10 cellular contexts compared by ENCODE assay signal in the genomic region with DNA sequence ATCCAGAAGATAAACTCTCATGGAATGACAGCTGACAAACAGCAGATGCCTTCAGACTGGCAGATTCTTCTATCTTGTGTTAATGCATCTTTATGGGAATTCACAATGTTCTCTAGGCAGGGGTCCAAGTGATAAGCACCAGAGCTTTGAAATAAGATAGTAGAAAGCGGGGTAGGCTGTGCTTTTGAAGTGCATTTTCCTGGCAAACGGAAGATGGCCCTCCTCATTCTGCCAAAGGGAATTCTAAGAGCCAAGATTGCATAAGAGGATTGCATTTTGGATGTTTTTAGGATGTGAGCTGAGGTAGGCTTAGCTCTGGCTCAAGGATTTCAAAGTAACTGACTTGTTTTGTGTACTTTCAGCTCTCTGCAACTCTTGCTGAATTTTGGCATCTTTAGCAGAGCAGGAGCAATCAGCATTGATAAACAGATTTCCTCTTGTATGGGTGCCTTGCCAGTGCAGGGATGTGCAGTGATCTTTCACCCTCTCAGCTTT.
DNase-seq lines count a peak whose midpoint lies in the region; ATAC-seq and TF ChIP-seq lines count a peak whose summit lies in the region.
"Had no signal": no experiment of that assay in that cellular context is flagged by ENCODE, and none has a peak within 500 bp of the region (broad histone marks: within the 10 kb centered on the region; RNA-seq: fewer than 3 reads in every experiment).

No MANE protein-coding gene starts in this region.

- WGBS in GM23248 (ENCODE audit: low coverage in 1 of 2, low lambda C conversion rate in 2 of 2, missing lambda C conversion rate in 2 of 2), 2 experiments: 20 to 31% methylated on average over 2 of the region's 2 CpGs
- 18% methylated on average over 2 of the region's 2 CpGs for WGBS in right cardiac atrium

- H3K4me3 ChIP-seq in GM23248 (no peak overlapping the region), ascending aorta (no peak overlapping the region), right cardiac atrium (ENCODE audit: low read length) (no peak overlapping the region), subcutaneous abdominal adipose tissue (ENCODE audit: low read depth in 1 of 5, low read length in 5 of 5) (no peak overlapping the region)

- no peaks in the 10 kb centered on the region for H4K20me1 ChIP-seq in GM23248 (ENCODE audit: insufficient read depth)

- peaks cover 29% of the 10 kb centered on the region for H3F3A ChIP-seq in GM23248 (ENCODE audit: insufficient read depth)

- H3K27ac ChIP-seq in GM23248 (no peak overlapping the region), ascending aorta (peak overlapping the region; percentile 52 to 64), right cardiac atrium (ENCODE audit: low read length) (peak overlapping the region; percentile 25), subcutaneous abdominal adipose tissue (ENCODE audit: low read depth, low read length) (peak overlapping the region; percentile 75)

- intact Hi-C loops in ascending aorta (cut with DNase I): loop anchor here (5.0 kb wide), 1 partner anchor 44 kb away; no protein-coding TSS in a partner anchor
- intact Hi-C loops in right cardiac atrium (cut with DNase I): loop anchor here in 1 of 4 donors (10.0 kb wide), 1 partner anchor 571 kb away; no protein-coding TSS in a partner anchor

- H3K36me3 ChIP-seq in GM23248 (ENCODE audit: low read depth) (no peaks in the 10 kb centered on the region), ascending aorta (no peaks in the 10 kb centered on the region), subcutaneous abdominal adipose tissue (ENCODE audit: control insufficient read depth in 5 of 5, insufficient read depth in 5 of 5, low read length in 5 of 5) (no peaks in the 10 kb centered on the region)

- no peak for TF ChIP-seq CTCF in ascending aorta (IDR thresholded peaks at IDR 0.05)

- H3K4me2 ChIP-seq in GM23248 (ENCODE audit: unreplicated experiment): peak overlapping the region; percentile 2

- H3K9me2 ChIP-seq in GM23248 (ENCODE audit: insufficient read depth): no peaks in the 10 kb centered on the region

- in situ Hi-C loops in GM23248 (cut with MboI): no loop called here

- peak; percentile 76 to 80 for ATAC-seq in right cardiac atrium

- DNase-seq in GM23248 (peak; percentile 42), ascending aorta (ENCODE audit: low spot score in 2 of 2) (no peak), right cardiac atrium (peak in 1 of 3 donors; percentile 52), EL (no peak), NCI-H1417 (lab: John Stamatoyannopoulos, UW) (no peak), COLO829 (ENCODE audit: low spot score) (no peak), NCI-H146 treated with DMSO at 0.1 percent for 48 hours (lab: John Stamatoyannopoulos, UW; ENCODE audit: unreplicated experiment) (no peak)
- DNase-seq: NCI-H345, SW 1271 had no signal

- H3K79me2 ChIP-seq in GM23248 (ENCODE audit: insufficient read depth): no peaks in the 10 kb centered on the region

- no peak overlapping the region for H3K9ac ChIP-seq in GM23248
- H3K9ac ChIP-seq in subcutaneous abdominal adipose tissue (ENCODE audit: low read length in 5 of 5): peak overlapping the region in 1 of 5 donors; percentile 5

- H2AFZ ChIP-seq in GM23248: peak overlapping the region; percentile 40

- H3K4me1 ChIP-seq in GM23248 (ENCODE audit: insufficient read depth) (peaks cover 32% of the 10 kb centered on the region), ascending aorta (peaks cover 3 to 23% of the 10 kb centered on the region in 2 donors), right cardiac atrium (ENCODE audit: control insufficient read depth, insufficient read depth, low read length) (peaks cover 13% of the 10 kb centered on the region), subcutaneous abdominal adipose tissue (ENCODE audit: control insufficient read depth in 5 of 5, insufficient read depth in 5 of 5, low read length in 5 of 5) (peaks cover 15 to 54% (median 45%) of the 10 kb centered on the region in 5 donors)

- no peaks in the 10 kb centered on the region for H3K9me3 ChIP-seq in GM23248 (ENCODE audit: low read depth)
- no peaks in the 10 kb centered on the region for H3K9me3 ChIP-seq in ascending aorta
- H3K9me3 ChIP-seq in right cardiac atrium (ENCODE audit: control insufficient read depth, low read length): no peaks in the 10 kb centered on the region
- no peaks in the 10 kb centered on the region for H3K9me3 ChIP-seq in subcutaneous abdominal adipose tissue (ENCODE audit: control insufficient read depth in 5 of 5, low read length in 5 of 5)

- no peaks in the 10 kb centered on the region for H3K27me3 ChIP-seq in GM23248 (replicated peaks; ENCODE audit: insufficient read depth)
- no peaks in the 10 kb centered on the region for H3K27me3 ChIP-seq in ascending aorta
- no peaks in the 10 kb centered on the region for H3K27me3 ChIP-seq in right cardiac atrium (ENCODE audit: control insufficient read depth, insufficient read depth)
- H3K27me3 ChIP-seq in subcutaneous abdominal adipose tissue (ENCODE audit: control insufficient read depth in 5 of 5, insufficient read depth in 4 of 5, low read length in 5 of 5): no peaks in the 10 kb centered on the region
